Comparison of ENCODE assay signal across 8 cellular contexts in genomic region chr17:74981979-74982662, GRCh38. TPM values are rescaled to one million over a fixed set of nuclear protein-coding genes. Genes with fewer than 3 reads are reported as not detected.
A peak's percentile ranks its signal among the peaks of the same experiment; 100 is the strongest.
DNase-seq lines count a peak whose midpoint lies in the region; ATAC-seq and TF ChIP-seq lines count a peak whose summit lies in the region.

No MANE protein-coding gene starts in this region.

- intact Hi-C loops in lower leg skin (cut with DNase I; ENCODE audit: low total_unique reads) = no loop called here

- H3K4me3 ChIP-seq in BLaER1 treated with 17β-estradiol and CSF1 and Interleukin-3, amounts not matched to agents 10 nM and 100 nM = peak overlapping the region; percentile 52 to 72 (median 61)
- H3K4me3 ChIP-seq in duodenal mucosa (ENCODE audit: low read depth in 1 of 2, low read length in 2 of 2) (peak overlapping the region; percentile 85 to 87), lower leg skin (ENCODE audit: low read depth, poor library complexity, severe bottlenecking) (peak overlapping the region; percentile 36)

- H3K9ac ChIP-seq in BLaER1 treated with 17β-estradiol and CSF1 and Interleukin-3, amounts not matched to agents 10 nM and 100 nM = peak overlapping the region; percentile 30 to 77 (median 61); a peak in 21 of 22 replicates
- peak overlapping the region; percentile 72 to 92 for H3K9ac ChIP-seq in duodenal mucosa (ENCODE audit: low read depth in 1 of 2, low read length in 2 of 2)

- TF ChIP-seq CTCF in lower leg skin (IDR thresholded peaks at IDR 0.05) = peak in 1 of 3 donors; percentile 37

- H3K9me3 ChIP-seq in BLaER1 treated with 17β-estradiol and CSF1 and Interleukin-3, amounts not matched to agents 10 nM and 100 nM (replicated peaks in 1 of 11) = no peaks in the 10 kb centered on the region
- no peaks in the 10 kb centered on the region for H3K9me3 ChIP-seq in duodenal mucosa (ENCODE audit: control insufficient read depth in 1 of 2, low read length in 2 of 2)

- peak overlapping the region in 5 of 11 experiments; percentile 12 to 48 (median 34); a peak in 7 of 22 replicates for H3K27ac ChIP-seq in BLaER1 treated with 17β-estradiol and CSF1 and Interleukin-3, amounts not matched to agents 10 nM and 100 nM
- H3K27ac ChIP-seq in duodenal mucosa (ENCODE audit: low read depth, low read length) = peak overlapping the region; percentile 90

- H3K4me2 ChIP-seq in BLaER1 treated with 17β-estradiol and CSF1 and Interleukin-3, amounts not matched to agents 10 nM and 100 nM = peak overlapping the region; percentile 83 to 99 (median 96)

- 0 out of 22 replicates have a peak, but pooled peaks cover 0 to 5% (median 0%) of the 10 kb centered on the region in 11 experiments for H4K20me1 ChIP-seq in BLaER1 treated with 17β-estradiol and CSF1 and Interleukin-3, amounts not matched to agents 10 nM and 100 nM

- DNase-seq in H4 (ENCODE audit: low spot score) (peak; percentile 74), NCI-H510A (lab: John Stamatoyannopoulos, UW) (peak; percentile 82), lower leg skin (ENCODE audit: low spot score in 2 of 2) (peak in 1 of 2 donors; percentile 94)
- DNase-seq in activated CD4-positive, alpha-beta T cell treated with anti-CD3 and anti-CD28 coated beads, Interleukin-2, amount 50 U/mL, for 48 hours = peak; percentile 79 to 82
- DNase-seq in stimulated activated CD4-positive, alpha-beta T cell treated with anti-CD3 and anti-CD28 coated beads, Interleukin-4, amount 100 ng/mL, for 4 hours = peak; percentile 75

- ATAC-seq in GM21367 (IDR thresholded peaks at IDR 0.05; ENCODE audit: unreplicated experiment) = no peak

- no peak for TF ChIP-seq POLR2A in lower leg skin (IDR thresholded peaks at IDR 0.05)

- WGBS in lower leg skin, 2 donors = 1% methylated on average over 37 to 54 of the region's 61 CpGs

- H3K36me3 ChIP-seq in BLaER1 treated with 17β-estradiol and CSF1 and Interleukin-3, amounts not matched to agents 10 nM and 100 nM = no peaks in the 10 kb centered on the region
- H3K36me3 ChIP-seq in duodenal mucosa (ENCODE audit: control insufficient read depth in 1 of 2, insufficient read depth in 2 of 2, low read length in 2 of 2) = no peaks in the 10 kb centered on the region

- H3K27me3 ChIP-seq in BLaER1 treated with 17β-estradiol and CSF1 and Interleukin-3, amounts not matched to agents 10 nM and 100 nM = peaks cover 12 to 41% (median 27%) of the 10 kb centered on the region in 11 experiments
- H3K27me3 ChIP-seq in duodenal mucosa (ENCODE audit: control insufficient read depth in 1 of 2, insufficient read depth in 2 of 2, low read length in 2 of 2) = no peaks in the 10 kb centered on the region

- peaks cover 17 to 27% (median 22%) of the 10 kb centered on the region in 10 experiments for H3K4me1 ChIP-seq in BLaER1 treated with 17β-estradiol and CSF1 and Interleukin-3, amounts not matched to agents 10 nM and 100 nM
- H3K4me1 ChIP-seq in duodenal mucosa (ENCODE audit: control insufficient read depth in 1 of 2, insufficient read depth in 2 of 2, low read length in 2 of 2) = peaks cover 21 to 30% of the 10 kb centered on the region in 2 donors

RNA-seq across cellular contexts. Expression of gene CDR2L, which starts 5.3 kb away (rescaled TPM):
- total RNA-seq in H4 (2014; rRNA removed; shearing (Covaris generic)) = 3.3 and 5.8 TPM in 2 replicates
- 1 to 10 TPM; 4.5 to 9.8 (median 5.3) TPM for total RNA-seq in lower leg skin

RNA-seq across cellular contexts. Expression of gene HID1, which starts 9.6 kb away (rescaled TPM):
- total RNA-seq in H4 (2014; rRNA removed; shearing (Covaris generic)) = 0.15 TPM in 1 of 2 replicates, not detected in the other
- 10 to 100 TPM in 1 of 4 donors, 1 to 10 TPM in 3; 2.9 to 11.6 (median 6.2) TPM for total RNA-seq in lower leg skin

RNA-seq across cellular contexts. Expression of gene MRPL58, which starts 30.3 kb away (rescaled TPM):
- 89.4 and 107 TPM in 2 replicates for total RNA-seq in H4 (2014; rRNA removed; shearing (Covaris generic))
- total RNA-seq in lower leg skin = 10 to 100 TPM; 48.6 to 76.4 (median 58.8) TPM

RNA-seq across cellular contexts. Expression of gene OTOP3, which starts 46.4 kb away (rescaled TPM):
- total RNA-seq in H4 (2014; rRNA removed; shearing (Covaris generic)) = not detected in 2 replicates
- 1 to 10 TPM in 2 of 4 donors, under 1 TPM in 1, not detected in 1; 0.64 to 2.3 (median 1.1) TPM for total RNA-seq in lower leg skin

RNA-seq across cellular contexts. Expression of gene OTOP2, which starts 58.0 kb away (rescaled TPM):
- total RNA-seq in H4 (2014; rRNA removed; shearing (Covaris generic)) = not detected in 2 replicates
- not detected for total RNA-seq in lower leg skin

Comparison
In these comparisons a context has a peak if more than half of its experiments do, and no peak if none do; other contexts are left out.
1. H3K4me3 ChIP-seq: peak in every context shown above with its lines; median percentile 86 in duodenal mucosa; 61 in BLaER1 treated with 17β-estradiol and CSF1 and Interleukin-3, amounts not matched to agents 10 nM and 100 nM; 36 in lower leg skin.